Comparison of ENCODE assay signal across 28 cellular contexts in the genomic region with DNA sequence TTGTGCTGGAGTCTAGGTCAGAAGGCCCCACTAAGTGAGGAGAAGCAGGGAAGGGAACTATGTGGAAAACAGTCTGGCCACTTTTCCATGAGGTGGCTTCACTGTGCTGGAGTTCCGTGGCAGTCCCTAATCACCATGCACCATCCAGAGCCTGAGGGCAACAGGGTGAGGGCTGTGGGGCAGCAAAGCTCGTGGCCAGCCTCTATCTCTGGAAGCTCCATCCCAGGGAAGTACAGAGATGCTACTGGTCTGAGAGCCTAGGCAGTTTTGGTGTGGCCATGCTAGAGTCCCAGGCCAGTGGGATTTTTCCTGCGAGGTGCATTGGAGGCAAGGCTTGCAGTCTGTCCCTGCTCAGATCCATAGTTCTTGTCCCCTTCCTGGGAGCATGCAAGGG.
"Had no signal": no experiment of that assay in that cellular context is flagged by ENCODE, and none has a peak within 500 bp of the region (broad histone marks: within the 10 kb centered on the region; RNA-seq: fewer than 3 reads in every experiment).

No MANE protein-coding gene starts in this region.

- H3K36me3 ChIP-seq: adrenal gland, colonic mucosa had no signal

- H3K9me3 ChIP-seq: adrenal gland, body of pancreas, colonic mucosa had no signal

- H3K27ac ChIP-seq: adrenal gland, body of pancreas, colonic mucosa had no signal

- H3K27ac Mint-ChIP-seq: activated CD4-positive, alpha-beta memory T cell treated with anti-CD3 and anti-CD28 coated beads for 36 hours; activated CD4-positive, alpha-beta T cell treated with anti-CD3 and anti-CD28 coated beads for 36 hours; activated CD4-positive, alpha-beta T cell treated with anti-CD3 and anti-CD28 coated beads, Interleukin-2, amount 10 ng/mL, durations not matched to agents 24 days and 14 days; activated CD8-positive, alpha-beta memory T cell treated with anti-CD3 and anti-CD28 coated beads, Interleukin-2, amount 10 ng/mL, durations not matched to agents 7 days and 5 days; activated CD8-positive, alpha-beta T cell treated with anti-CD3 and anti-CD28 coated beads, Interleukin-2, amount 10 ng/mL, durations not matched to agents 7 days and 5 days; activated naive CD4-positive, alpha-beta T cell treated with anti-CD3 and anti-CD28 coated beads for 36 hours; activated naive CD4-positive, alpha-beta T cell treated with anti-CD3 and anti-CD28 coated beads, Interleukin-2, amount 50 U/mL, for 24 hours; activated naive CD8-positive, alpha-beta T cell treated with anti-CD3 and anti-CD28 coated beads for 36 hours; activated naive CD8-positive, alpha-beta T cell treated with anti-CD3 and anti-CD28 coated beads, Interleukin-2, amount 50 U/mL, for 24 hours; activated T-helper 1 cell treated with anti-CD3 and anti-CD28 coated beads, Interleukin-12 subunit alpha, Interleukin-12 subunit beta, Interleukin-2, Interleukin-4 antibody, amounts not matched to agents 30 ng/mL and 10 ng/mL and 1 ng/mL, durations not matched to agents 14 hours and 24 hours and 36 hours; activated T-helper 2 cell treated with anti-CD3 and anti-CD28 coated beads, Interferon-gamma antibody, Interleukin-2, Interleukin-4, amounts not matched to agents 10 μg/mL and 5 μg/mL and 100 μg/mL, durations not matched to agents 14 hours and 24 hours and 36 hours had no signal

- H3K4me3 ChIP-seq: adrenal gland, body of pancreas, colonic mucosa had no signal

- H3K4me3 Mint-ChIP-seq: activated CD4-positive, alpha-beta memory T cell treated with anti-CD3 and anti-CD28 coated beads for 36 hours; activated CD4-positive, alpha-beta T cell treated with anti-CD3 and anti-CD28 coated beads for 36 hours; activated CD4-positive, alpha-beta T cell treated with anti-CD3 and anti-CD28 coated beads, Interleukin-2, amount 10 ng/mL, durations not matched to agents 24 days and 14 days; activated CD8-positive, alpha-beta memory T cell treated with anti-CD3 and anti-CD28 coated beads, Interleukin-2, amount 10 ng/mL, durations not matched to agents 7 days and 5 days; activated CD8-positive, alpha-beta T cell treated with anti-CD3 and anti-CD28 coated beads, Interleukin-2, amount 10 ng/mL, durations not matched to agents 7 days and 5 days; activated naive CD4-positive, alpha-beta T cell treated with anti-CD3 and anti-CD28 coated beads for 36 hours; activated naive CD4-positive, alpha-beta T cell treated with anti-CD3 and anti-CD28 coated beads, Interleukin-2, amount 50 U/mL, for 24 hours; activated naive CD8-positive, alpha-beta T cell treated with anti-CD3 and anti-CD28 coated beads for 36 hours; activated naive CD8-positive, alpha-beta T cell treated with anti-CD3 and anti-CD28 coated beads, Interleukin-2, amount 50 U/mL, for 24 hours; activated T-helper 1 cell treated with anti-CD3 and anti-CD28 coated beads, Interleukin-12 subunit alpha, Interleukin-12 subunit beta, Interleukin-2, Interleukin-4 antibody, amounts not matched to agents 30 ng/mL and 10 ng/mL and 1 ng/mL, durations not matched to agents 14 hours and 24 hours and 36 hours had no signal

- H3K9me3 Mint-ChIP-seq: activated CD4-positive, alpha-beta T cell treated with anti-CD3 and anti-CD28 coated beads, Interleukin-2, amount 10 ng/mL, durations not matched to agents 24 days and 14 days; activated T-helper 1 cell treated with anti-CD3 and anti-CD28 coated beads, Interleukin-12 subunit alpha, Interleukin-12 subunit beta, Interleukin-2, Interleukin-4 antibody, amounts not matched to agents 30 ng/mL and 10 ng/mL and 1 ng/mL, durations not matched to agents 14 hours and 24 hours and 36 hours had no signal

- H3K4me1 ChIP-seq: adrenal gland, colonic mucosa had no signal

- DNase-seq: activated CD4-positive, alpha-beta memory T cell treated with anti-CD3 and anti-CD28 coated beads for 36 hours; activated CD4-positive, alpha-beta T cell treated with anti-CD3 and anti-CD28 coated beads for 36 hours; activated CD4-positive, alpha-beta T cell treated with anti-CD3 and anti-CD28 coated beads, Interleukin-2, amount 10 ng/mL, durations not matched to agents 24 days and 14 days; activated CD4-positive, CD25-positive, alpha-beta regulatory T cell; activated CD4-positive, CD25-positive, alpha-beta regulatory T cell treated with anti-CD3 and anti-CD28 coated beads, Interleukin-2, amount 50 U/mL, for 72 hours; activated CD8-positive, alpha-beta memory T cell treated with anti-CD3 and anti-CD28 coated beads, Interleukin-2, amount 10 ng/mL, durations not matched to agents 7 days and 5 days; activated CD8-positive, alpha-beta memory T cell treated with anti-CD3 and anti-CD28 coated beads, Interleukin-2, amount 50 U/mL, for 4 hours; activated CD8-positive, alpha-beta T cell treated with anti-CD3 and anti-CD28 coated beads, Interleukin-2, amount 10 ng/mL, durations not matched to agents 7 days and 5 days; activated effector memory CD4-positive, alpha-beta T cell treated with anti-CD3 and anti-CD28 coated beads, Interleukin-2, amount 50 U/mL, for 16 hours; activated naive CD4-positive, alpha-beta T cell treated with anti-CD3 and anti-CD28 coated beads for 36 hours; activated naive CD8-positive, alpha-beta T cell treated with anti-CD3 and anti-CD28 coated beads for 36 hours; activated naive CD8-positive, alpha-beta T cell treated with anti-CD3 and anti-CD28 coated beads, Interleukin-2, amount 50 U/mL, for 24 hours; activated T-cell treated with anti-CD3 and anti-CD28 coated beads, Interleukin-2, amount 50 U/mL, for 1 hour; activated T-cell treated with anti-CD3 and anti-CD28 coated beads, Interleukin-2, amount 50 U/mL, for 48 hours; adrenal gland; amygdala; aorta; body of pancreas; central memory CD4-positive, alpha-beta T cell; cerebellar nuclear complex; colonic mucosa; effector CD8-positive, alpha-beta T cell; foreskin fibroblast; T-helper 2 cell had no signal

- H3K4me1 Mint-ChIP-seq: activated CD4-positive, alpha-beta T cell treated with anti-CD3 and anti-CD28 coated beads for 36 hours; activated CD4-positive, alpha-beta T cell treated with anti-CD3 and anti-CD28 coated beads, Interleukin-2, amount 10 ng/mL, durations not matched to agents 24 days and 14 days; activated CD8-positive, alpha-beta memory T cell treated with anti-CD3 and anti-CD28 coated beads, Interleukin-2, amount 10 ng/mL, durations not matched to agents 7 days and 5 days; activated naive CD4-positive, alpha-beta T cell treated with anti-CD3 and anti-CD28 coated beads, Interleukin-2, amount 50 U/mL, for 24 hours; activated naive CD8-positive, alpha-beta T cell treated with anti-CD3 and anti-CD28 coated beads for 36 hours; activated naive CD8-positive, alpha-beta T cell treated with anti-CD3 and anti-CD28 coated beads, Interleukin-2, amount 50 U/mL, for 24 hours had no signal

- H3K36me3 Mint-ChIP-seq: activated CD4-positive, alpha-beta memory T cell treated with anti-CD3 and anti-CD28 coated beads for 36 hours; activated CD8-positive, alpha-beta memory T cell treated with anti-CD3 and anti-CD28 coated beads, Interleukin-2, amount 10 ng/mL, durations not matched to agents 7 days and 5 days; activated naive CD8-positive, alpha-beta T cell treated with anti-CD3 and anti-CD28 coated beads for 36 hours had no signal

- H3K27me3 ChIP-seq: adrenal gland, body of pancreas, colonic mucosa had no signal

- ATAC-seq: activated CD4-positive, alpha-beta T cell treated with anti-CD3 and anti-CD28 coated beads for 36 hours; activated CD8-positive, alpha-beta memory T cell treated with anti-CD3 and anti-CD28 coated beads, Interleukin-2, amount 10 ng/mL, durations not matched to agents 7 days and 5 days; activated CD8-positive, alpha-beta T cell treated with anti-CD3 and anti-CD28 coated beads, Interleukin-2, amount 10 ng/mL, durations not matched to agents 7 days and 5 days; activated naive CD8-positive, alpha-beta T cell treated with anti-CD3 and anti-CD28 coated beads, Interleukin-2, amount 50 U/mL, for 24 hours; body of pancreas; esophagus mucosa had no signal

- H3K27me3 Mint-ChIP-seq: activated CD4-positive, alpha-beta memory T cell treated with anti-CD3 and anti-CD28 coated beads for 36 hours; activated CD4-positive, alpha-beta T cell treated with anti-CD3 and anti-CD28 coated beads for 36 hours; activated CD4-positive, alpha-beta T cell treated with anti-CD3 and anti-CD28 coated beads, Interleukin-2, amount 10 ng/mL, durations not matched to agents 24 days and 14 days; activated CD8-positive, alpha-beta memory T cell treated with anti-CD3 and anti-CD28 coated beads, Interleukin-2, amount 10 ng/mL, durations not matched to agents 7 days and 5 days; activated naive CD4-positive, alpha-beta T cell treated with anti-CD3 and anti-CD28 coated beads, Interleukin-2, amount 50 U/mL, for 24 hours; activated naive CD8-positive, alpha-beta T cell treated with anti-CD3 and anti-CD28 coated beads for 36 hours; activated naive CD8-positive, alpha-beta T cell treated with anti-CD3 and anti-CD28 coated beads, Interleukin-2, amount 50 U/mL, for 24 hours had no signal
